Comparison of ENCODE assay signal across 12 cellular contexts in the genomic region with DNA sequence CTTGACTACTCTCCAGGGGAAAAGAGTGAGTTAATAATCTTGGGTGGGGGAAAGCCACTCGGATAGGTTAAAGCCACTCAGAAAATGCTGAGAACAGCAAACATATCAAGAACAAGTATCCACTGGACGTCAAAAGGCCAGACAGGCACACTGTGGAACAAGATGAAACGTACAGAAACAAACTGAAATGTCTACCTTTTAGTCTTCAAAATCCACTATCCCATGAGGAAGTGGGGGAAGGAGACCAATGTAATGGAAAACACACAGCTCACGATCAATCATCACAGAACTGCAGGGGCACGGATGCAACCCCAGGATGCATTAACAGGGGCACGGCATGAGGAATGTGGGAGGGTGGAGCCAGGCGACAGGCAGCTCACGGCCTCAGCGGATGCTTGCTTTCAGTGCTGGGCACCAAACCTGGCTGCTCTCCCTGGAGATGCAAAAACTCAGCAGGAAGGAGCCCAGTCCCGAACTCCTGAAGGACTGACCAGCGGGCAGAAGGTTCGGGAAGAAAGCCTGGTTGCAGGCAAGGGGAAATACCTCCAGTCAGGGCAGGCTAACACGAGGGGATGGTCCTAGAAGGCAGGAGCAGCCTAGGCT.
"Had no signal": no experiment of that assay in that cellular context is flagged by ENCODE, and none has a peak within 500 bp of the region (broad histone marks: within the 10 kb centered on the region; RNA-seq: fewer than 3 reads in every experiment).

No MANE protein-coding gene starts in this region.

- H3K36me3 ChIP-seq: gastrocnemius medialis, right lobe of liver, uterus had no signal

- H3K4me3 Mint-ChIP-seq: activated naive CD4-positive, alpha-beta T cell treated with anti-CD3 and anti-CD28 coated beads, Interleukin-2, amount 50 U/mL, for 24 hours; naive thymus-derived CD4-positive, alpha-beta T cell had no signal

- H3K9me3 ChIP-seq: gastrocnemius medialis, psoas muscle, right lobe of liver, suprapubic skin, uterus had no signal

- H3K36me3 Mint-ChIP-seq: activated naive CD4-positive, alpha-beta T cell treated with anti-CD3 and anti-CD28 coated beads, Interleukin-2, amount 50 U/mL, for 24 hours; naive thymus-derived CD4-positive, alpha-beta T cell had no signal

- H3K27ac Mint-ChIP-seq: activated naive CD4-positive, alpha-beta T cell treated with anti-CD3 and anti-CD28 coated beads, Interleukin-2, amount 50 U/mL, for 24 hours; naive thymus-derived CD4-positive, alpha-beta T cell had no signal

- H3K4me1 ChIP-seq: psoas muscle, uterus had no signal

- H3K4me3 ChIP-seq: gastrocnemius medialis, psoas muscle, right lobe of liver, suprapubic skin, uterus had no signal

- H3K9me3 Mint-ChIP-seq: activated naive CD4-positive, alpha-beta T cell treated with anti-CD3 and anti-CD28 coated beads, Interleukin-2, amount 50 U/mL, for 24 hours; naive thymus-derived CD4-positive, alpha-beta T cell had no signal

- DNase-seq: gastrocnemius medialis; kidney glomerular epithelial cell; occipital lobe; psoas muscle; stimulated activated CD4-positive, alpha-beta T cell treated with anti-CD3 and anti-CD28 coated beads, Interleukin-1b, Interleukin-23, amount 100 ng/mL, for 48 hours; stimulated activated naive CD4-positive, alpha-beta T cell; uterus had no signal

- H3K27ac ChIP-seq: gastrocnemius medialis, psoas muscle, right lobe of liver, suprapubic skin, uterus had no signal

- ATAC-seq: activated CD4-positive, CD25-positive, alpha-beta regulatory T cell treated with anti-CD3 and anti-CD28 coated beads, Interleukin-2, amount 50 U/mL, for 24 hours had no signal

- H3K4me1 Mint-ChIP-seq: activated naive CD4-positive, alpha-beta T cell treated with anti-CD3 and anti-CD28 coated beads, Interleukin-2, amount 50 U/mL, for 24 hours had no signal

- H3K27me3 ChIP-seq: gastrocnemius medialis, right lobe of liver, uterus had no signal
